ENCODE assay signal across 1 cellular context in the genomic region with DNA sequence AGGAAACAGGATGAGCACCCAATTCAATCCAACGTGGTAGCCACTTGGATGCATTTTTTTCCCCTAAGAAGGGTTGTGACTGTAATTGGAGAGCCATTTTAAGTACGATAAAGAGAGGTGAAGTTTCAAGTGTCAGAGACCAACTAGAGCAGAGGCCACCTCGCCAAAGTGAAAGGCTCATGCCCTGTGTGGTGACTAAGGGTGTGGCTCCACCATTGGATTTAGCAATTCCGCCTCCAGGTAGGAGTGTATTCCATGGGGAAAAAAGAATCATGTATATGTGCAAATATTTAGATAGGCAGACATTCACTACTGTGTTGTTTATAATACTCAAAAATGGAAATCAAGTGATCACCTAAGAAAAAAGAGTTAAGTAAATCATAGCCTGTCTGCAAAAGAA.
TF ChIP-seq lines count a peak whose summit lies in the region.

No MANE protein-coding gene starts in this region.

TF ChIP-seq in HepG2, 621 proteins besides CTCF, POLR2A, EP300 and RAD21:
- no peak for TF ChIP-seq ZNF773 (CRISPR knock-in tag; IDR thresholded peaks at IDR 0.05; ENCODE audit: borderline replicate concordance)
- no peak for TF ChIP-seq ZNF761 (CRISPR knock-in tag; conservative IDR thresholded peaks at IDR 0.05)
- TF ChIP-seq, protein P1, sequence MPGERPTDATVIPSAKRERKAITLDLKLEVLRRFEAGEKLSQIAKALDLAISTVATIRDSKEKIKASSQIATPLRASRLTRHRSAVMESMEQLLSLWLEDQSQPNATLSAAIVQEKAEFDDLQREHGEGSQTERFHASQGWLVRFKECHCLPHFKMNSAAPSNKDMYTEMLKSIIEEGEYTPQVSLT (CRISPR knock-in tag; IDR thresholded peaks at IDR 0.05; ENCODE audit: borderline replicate concordance, low read depth): no peak
- TF ChIP-seq HMGA1 (CRISPR knock-in tag; conservative IDR thresholded peaks at IDR 0.05): no peak
- no peak for TF ChIP-seq EED (CRISPR knock-in tag; IDR thresholded peaks at IDR 0.05)
- TF ChIP-seq, protein P2, sequence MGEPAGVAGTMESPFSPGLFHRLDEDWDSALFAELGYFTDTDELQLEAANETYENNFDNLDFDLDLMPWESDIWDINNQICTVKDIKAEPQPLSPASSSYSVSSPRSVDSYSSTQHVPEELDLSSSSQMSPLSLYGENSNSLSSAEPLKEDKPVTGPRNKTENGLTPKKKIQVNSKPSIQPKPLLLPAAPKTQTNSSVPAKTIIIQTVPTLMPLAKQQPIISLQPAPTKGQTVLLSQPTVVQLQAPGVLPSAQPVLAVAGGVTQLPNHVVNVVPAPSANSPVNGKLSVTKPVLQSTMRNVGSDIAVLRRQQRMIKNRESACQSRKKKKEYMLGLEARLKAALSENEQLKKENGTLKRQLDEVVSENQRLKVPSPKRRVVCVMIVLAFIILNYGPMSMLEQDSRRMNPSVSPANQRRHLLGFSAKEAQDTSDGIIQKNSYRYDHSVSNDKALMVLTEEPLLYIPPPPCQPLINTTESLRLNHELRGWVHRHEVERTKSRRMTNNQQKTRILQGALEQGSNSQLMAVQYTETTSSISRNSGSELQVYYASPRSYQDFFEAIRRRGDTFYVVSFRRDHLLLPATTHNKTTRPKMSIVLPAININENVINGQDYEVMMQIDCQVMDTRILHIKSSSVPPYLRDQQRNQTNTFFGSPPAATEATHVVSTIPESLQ (CRISPR knock-in tag; conservative IDR thresholded peaks at IDR 0.05): no peak
